In genomic region chr2:234158812-234159211, GRCh38 we compare ENCODE assay signal across 22 cellular contexts.
A peak's percentile ranks its signal among the peaks of the same experiment; 100 is the strongest.
DNase-seq lines count a peak whose midpoint lies in the region; ATAC-seq and TF ChIP-seq lines count a peak whose summit lies in the region.
"Had no signal": no experiment of that assay in that cellular context is flagged by ENCODE, and none has a peak within 500 bp of the region (broad histone marks: within the 10 kb centered on the region; RNA-seq: fewer than 3 reads in every experiment).

No MANE protein-coding gene starts in this region.

- peaks cover 0 to 6% (median 0%) of the 10 kb centered on the region in 5 donors for H3K36me3 Mint-ChIP-seq in naive thymus-derived CD4-positive, alpha-beta T cell

- no peaks in the 10 kb centered on the region for H3K9me3 ChIP-seq in naive thymus-derived CD4-positive, alpha-beta T cell (ENCODE audit: control insufficient read depth in 2 of 3, low read length in 3 of 3)

- H3K27ac ChIP-seq in RWPE1 (no peak overlapping the region), foreskin keratinocyte (no peak overlapping the region)
- no peak overlapping the region for H3K27ac ChIP-seq in naive thymus-derived CD4-positive, alpha-beta T cell (ENCODE audit: low read depth, low read length)
- H3K27ac ChIP-seq: hepatocyte, VCaP had no signal

- POLR2A ChIA-PET in RWPE1 (lab: Yijun Ruan, JAX; ENCODE audit: low non-redundant PET) = no interaction called here
- POLR2A ChIA-PET in naive thymus-derived CD4-positive, alpha-beta T cell (lab: Charles Lee) = no interaction called here

- ATAC-seq in foreskin keratinocyte (peak; percentile 27), HG03045 (IDR thresholded peaks at IDR 0.05; ENCODE audit: unreplicated experiment) (no peak)
- ATAC-seq in naive thymus-derived CD4-positive, alpha-beta T cell = no peak
- ATAC-seq: right cardiac atrium had no signal

- CTCF ChIA-PET in RWPE1 (lab: Yijun Ruan, JAX) = no interaction called here
- CTCF ChIA-PET in naive thymus-derived CD4-positive, alpha-beta T cell (lab: Charles Lee) = no interaction called here

- TF ChIP-seq CTCF in RWPE1 (conservative IDR thresholded peaks at IDR 0.05; ENCODE audit: low read depth) = no peak
- TF ChIP-seq CTCF in foreskin keratinocyte (conservative IDR thresholded peaks at IDR 0.05) = no peak

- H3K27me3 Mint-ChIP-seq in naive thymus-derived CD4-positive, alpha-beta T cell = peaks cover 0 to 18% (median 0%) of the 10 kb centered on the region in 5 donors

- intact Hi-C loops in naive thymus-derived CD4-positive, alpha-beta T cell (cut with micrococcal nuclease) = no loop called here

- no peak overlapping the region for H3K4me3 ChIP-seq in naive thymus-derived CD4-positive, alpha-beta T cell (ENCODE audit: low read length)
- H3K4me3 ChIP-seq: hepatocyte, lung had no signal

- H3K4me1 Mint-ChIP-seq in naive thymus-derived CD4-positive, alpha-beta T cell = peaks cover 7 to 25% (median 13%) of the 10 kb centered on the region in 7 donors

- DNase-seq in AG08395 (ENCODE audit: low spot score) (peak; percentile 26), HCEC 1CT (peak; percentile 22), RWPE1 (ENCODE audit: low spot score) (peak; percentile 57), foreskin keratinocyte (no peak), NCI-H2081 (lab: John Stamatoyannopoulos, UW) (no peak), NCI-H2029 (lab: John Stamatoyannopoulos, UW) (no peak)
- DNase-seq in naive thymus-derived CD4-positive, alpha-beta T cell = no peak
- DNase-seq: activated CD4-positive, alpha-beta T cell treated with anti-CD3 and anti-CD28 coated beads, Interleukin-2, amount 50 U/mL, for 4 hours; activated naive CD4-positive, alpha-beta T cell; anterior cingulate cortex; COR-L47; effector memory CD4-positive, alpha-beta T cell; MM.1S; NCI-H1694 treated with DMSO at 0.1 percent for 48 hours; right cardiac atrium; SHP77 treated with DMSO at 0.1 percent for 48 hours; stimulated activated CD4-positive, alpha-beta T cell treated with anti-CD3 and anti-CD28 coated beads, Interleukin-15, amount 100 ng/mL, for 24 hours had no signal

- H3K27me3 ChIP-seq in foreskin keratinocyte = no peaks in the 10 kb centered on the region
- no peaks in the 10 kb centered on the region for H3K27me3 ChIP-seq in naive thymus-derived CD4-positive, alpha-beta T cell (ENCODE audit: control insufficient read depth in 2 of 2, insufficient read depth in 2 of 2, low read length in 2 of 2)
- H3K27me3 ChIP-seq: hepatocyte had no signal

- no peak overlapping the region for H3K27ac Mint-ChIP-seq in naive thymus-derived CD4-positive, alpha-beta T cell
- H3K27ac Mint-ChIP-seq: T-helper 1 cell treated with Interleukin-12 subunit alpha and Interleukin-12 subunit beta and Interleukin-4 antibody, amounts not matched to agents 30 μg/mL and 1 μg/mL, for 36 hours had no signal

- no peak overlapping the region for H3K4me3 Mint-ChIP-seq in naive thymus-derived CD4-positive, alpha-beta T cell
- H3K4me3 Mint-ChIP-seq: T-helper 1 cell treated with Interleukin-12 subunit alpha and Interleukin-12 subunit beta and Interleukin-4 antibody, amounts not matched to agents 30 μg/mL and 1 μg/mL, for 36 hours had no signal

- peaks cover 33% of the 10 kb centered on the region for H3K4me1 ChIP-seq in foreskin keratinocyte
- H3K4me1 ChIP-seq in naive thymus-derived CD4-positive, alpha-beta T cell (ENCODE audit: control insufficient read depth in 2 of 2, insufficient read depth in 2 of 2, low read length in 2 of 2) = peaks cover 0 to 2% of the 10 kb centered on the region in 2 donors

- H3K9me3 Mint-ChIP-seq in naive thymus-derived CD4-positive, alpha-beta T cell = peaks cover 0 to 1% (median 0%) of the 10 kb centered on the region in 11 donors
- H3K9me3 Mint-ChIP-seq: T-helper 1 cell treated with Interleukin-12 subunit alpha and Interleukin-12 subunit beta and Interleukin-4 antibody, amounts not matched to agents 30 μg/mL and 1 μg/mL, for 36 hours had no signal

- no peaks in the 10 kb centered on the region for H3K36me3 ChIP-seq in naive thymus-derived CD4-positive, alpha-beta T cell (ENCODE audit: control insufficient read depth in 2 of 3, insufficient read depth in 3 of 3, low read length in 3 of 3)

Comparison
In these comparisons a context has a peak if more than half of its experiments do, and no peak if none do; other contexts are left out.
1. DNase-seq: peak in AG08395 (single experiment), HCEC 1CT (single experiment) and RWPE1 (single experiment); none in foreskin keratinocyte (0 of 2), naive thymus-derived CD4-positive, alpha-beta T cell (0 of 9), NCI-H2081 (0 of 2) and NCI-H2029 (single experiment).